ENCODE assay signal across 9 cellular contexts in genomic region chr1:53329183-53329544, GRCh38. TPM values are rescaled to one million over a fixed set of nuclear protein-coding genes. Genes with fewer than 3 reads are reported as not detected.
DNase-seq lines count a peak whose midpoint lies in the region; ATAC-seq and TF ChIP-seq lines count a peak whose summit lies in the region.
"Had no signal": no experiment of that assay in that cellular context is flagged by ENCODE, and none has a peak within 500 bp of the region (broad histone marks: within the 10 kb centered on the region; RNA-seq: fewer than 3 reads in every experiment).

No MANE protein-coding gene starts in this region.

- no peaks in the 10 kb centered on the region for H3K36me3 ChIP-seq in CD4-positive, CD25-positive, alpha-beta regulatory T cell (ENCODE audit: control insufficient read depth, insufficient read depth, low read length)

- H3K27me3 Mint-ChIP-seq in CD4-positive, CD25-positive, alpha-beta regulatory T cell = no peaks in the 10 kb centered on the region
- no peaks in the 10 kb centered on the region for H3K27me3 Mint-ChIP-seq in activated T-helper 2 cell treated with anti-CD3 and anti-CD28 coated beads, Interferon-gamma antibody, Interleukin-2, Interleukin-4, amounts not matched to agents 10 μg/mL and 5 μg/mL and 100 μg/mL, durations not matched to agents 14 hours and 24 hours and 36 hours (ENCODE audit: low read depth)
- peaks cover 20% of the 10 kb centered on the region for H3K27me3 Mint-ChIP-seq in mesothelial cell of epicardium (ENCODE audit: low read depth)

- peak overlapping the region; percentile 60 to 91 (median 76) for H3K4me3 Mint-ChIP-seq in CD4-positive, CD25-positive, alpha-beta regulatory T cell
- H3K4me3 Mint-ChIP-seq in activated T-helper 2 cell treated with anti-CD3 and anti-CD28 coated beads, Interferon-gamma antibody, Interleukin-2, Interleukin-4, amounts not matched to agents 10 μg/mL and 5 μg/mL and 100 μg/mL, durations not matched to agents 14 hours and 24 hours and 36 hours (ENCODE audit: low read depth) = peak overlapping the region; percentile 98
- peak overlapping the region; percentile 25 for H3K4me3 Mint-ChIP-seq in mesothelial cell of epicardium

- no peaks in the 10 kb centered on the region for H3K27me3 ChIP-seq in CD4-positive, CD25-positive, alpha-beta regulatory T cell (ENCODE audit: control insufficient read depth, insufficient read depth, low read length)

- H3K4me1 ChIP-seq in CD4-positive, CD25-positive, alpha-beta regulatory T cell (ENCODE audit: control insufficient read depth, insufficient read depth, low read length, poor library complexity, severe bottlenecking) = peaks cover 26% of the 10 kb centered on the region

- TF ChIP-seq CTCF in GM12875 (IDR thresholded peaks at IDR 0.05; ENCODE audit: borderline replicate concordance, insufficient read depth, low read depth, low read length) = no peak
- no peak for TF ChIP-seq CTCF in mesothelial cell of epicardium (IDR thresholded peaks at IDR 0.05; ENCODE audit: unreplicated experiment)

- peaks cover 10 to 31% (median 20%) of the 10 kb centered on the region in 4 donors for H3K4me1 Mint-ChIP-seq in CD4-positive, CD25-positive, alpha-beta regulatory T cell
- peaks cover 22% of the 10 kb centered on the region for H3K4me1 Mint-ChIP-seq in activated T-helper 2 cell treated with anti-CD3 and anti-CD28 coated beads, Interferon-gamma antibody, Interleukin-2, Interleukin-4, amounts not matched to agents 10 μg/mL and 5 μg/mL and 100 μg/mL, durations not matched to agents 14 hours and 24 hours and 36 hours (ENCODE audit: low read depth)
- peaks cover 24% of the 10 kb centered on the region for H3K4me1 Mint-ChIP-seq in mesothelial cell of epicardium

- no peak for DNase-seq in CD4-positive, CD25-positive, alpha-beta regulatory T cell
- DNase-seq in activated T-helper 2 cell treated with anti-CD3 and anti-CD28 coated beads, Interferon-gamma antibody, Interleukin-2, Interleukin-4, amounts not matched to agents 10 μg/mL and 5 μg/mL and 100 μg/mL, durations not matched to agents 14 hours and 24 hours and 36 hours (ENCODE audit: low spot score) = no peak
- DNase-seq in mesothelial cell of epicardium (ENCODE audit: low spot score in 2 of 2, unreplicated experiment in 2 of 2) (no peak), NCI-H446 treated with DMSO at 0.1 percent for 48 hours (lab: John Stamatoyannopoulos, UW) (no peak), DMS 273 treated with DMSO at 0.1 percent for 48 hours (lab: John Stamatoyannopoulos, UW) (no peak), epidermal melanocyte (ENCODE audit: insufficient read length, low spot score) (no peak)
- DNase-seq: KBM-7 had no signal

- no peak for ATAC-seq in CD4-positive, CD25-positive, alpha-beta regulatory T cell (ENCODE audit: low read depth in 2 of 2)
- ATAC-seq in HG03439 (IDR thresholded peaks at IDR 0.05; ENCODE audit: unreplicated experiment) = no peak

- no peak overlapping the region for H3K27ac Mint-ChIP-seq in CD4-positive, CD25-positive, alpha-beta regulatory T cell
- H3K27ac Mint-ChIP-seq in activated T-helper 2 cell treated with anti-CD3 and anti-CD28 coated beads, Interferon-gamma antibody, Interleukin-2, Interleukin-4, amounts not matched to agents 10 μg/mL and 5 μg/mL and 100 μg/mL, durations not matched to agents 14 hours and 24 hours and 36 hours = no peak overlapping the region
- H3K27ac Mint-ChIP-seq in mesothelial cell of epicardium = no peak overlapping the region

- peaks cover 5% of the 10 kb centered on the region for H3K36me3 Mint-ChIP-seq in CD4-positive, CD25-positive, alpha-beta regulatory T cell
- peaks cover 25% of the 10 kb centered on the region for H3K36me3 Mint-ChIP-seq in activated T-helper 2 cell treated with anti-CD3 and anti-CD28 coated beads, Interferon-gamma antibody, Interleukin-2, Interleukin-4, amounts not matched to agents 10 μg/mL and 5 μg/mL and 100 μg/mL, durations not matched to agents 14 hours and 24 hours and 36 hours (ENCODE audit: low read depth)
- peaks cover 2% of the 10 kb centered on the region for H3K36me3 Mint-ChIP-seq in mesothelial cell of epicardium

- H3K4me3 ChIP-seq in CD4-positive, CD25-positive, alpha-beta regulatory T cell (ENCODE audit: low read depth, low read length) = no peak overlapping the region
- peak overlapping the region; percentile 75 for H3K4me3 ChIP-seq in GM12875 (ENCODE audit: low read depth, low read length)

- no peaks in the 10 kb centered on the region for H3K9me3 ChIP-seq in CD4-positive, CD25-positive, alpha-beta regulatory T cell (ENCODE audit: control insufficient read depth in 2 of 2, low read length in 2 of 2)

- intact Hi-C loops in activated T-helper 2 cell treated with anti-CD3 and anti-CD28 coated beads, Interferon-gamma antibody, Interleukin-2, Interleukin-4, amounts not matched to agents 10 μg/mL and 5 μg/mL and 100 μg/mL, durations not matched to agents 14 hours and 24 hours and 36 hours (cut with micrococcal nuclease) = loop anchor here (5.0 to 10.0 kb wide), 4 partner anchors 54 to 618 kb away; partner anchors contain the start of genes IFT25, LRRC42, NDC1 and ZYG11B

- no peaks in the 10 kb centered on the region for H3K9me3 Mint-ChIP-seq in CD4-positive, CD25-positive, alpha-beta regulatory T cell
- H3K9me3 Mint-ChIP-seq in activated T-helper 2 cell treated with anti-CD3 and anti-CD28 coated beads, Interferon-gamma antibody, Interleukin-2, Interleukin-4, amounts not matched to agents 10 μg/mL and 5 μg/mL and 100 μg/mL, durations not matched to agents 14 hours and 24 hours and 36 hours = no peaks in the 10 kb centered on the region
- no peaks in the 10 kb centered on the region for H3K9me3 Mint-ChIP-seq in mesothelial cell of epicardium

- no peak overlapping the region for H3K27ac ChIP-seq in CD4-positive, CD25-positive, alpha-beta regulatory T cell (ENCODE audit: insufficient read depth, low read length, poor library complexity, severe bottlenecking)

RNA-seq across cellular contexts. Expression of gene LRP8, which starts 1.3 kb away (rescaled TPM):
- 23.7 TPM for total RNA-seq in CD4-positive, CD25-positive, alpha-beta regulatory T cell
- polyA plus RNA-seq in CD4-positive, CD25-positive, alpha-beta regulatory T cell = 1 to 10 TPM; 1.0 to 3.3 (median 1.9) TPM
- total RNA-seq in activated T-helper 2 cell treated with anti-CD3 and anti-CD28 coated beads, Interferon-gamma antibody, Interleukin-2, Interleukin-4, amounts not matched to agents 10 μg/mL and 5 μg/mL and 100 μg/mL, durations not matched to agents 14 hours and 24 hours and 36 hours = 78.0 and 82.1 TPM in 2 replicates
- total RNA-seq in mesothelial cell of epicardium = 18.2 to 19.9 TPM (median 19.2 TPM) in 3 replicates

Comparison
In these comparisons a context has a peak if more than half of its experiments do, and no peak if none do; other contexts are left out.
1. H3K4me3 Mint-ChIP-seq: peak in every context shown above with its lines; median percentile 98 in activated T-helper 2 cell treated with anti-CD3 and anti-CD28 coated beads, Interferon-gamma antibody, Interleukin-2, Interleukin-4, amounts not matched to agents 10 μg/mL and 5 μg/mL and 100 μg/mL, durations not matched to agents 14 hours and 24 hours and 36 hours; 76 in CD4-positive, CD25-positive, alpha-beta regulatory T cell; 25 in mesothelial cell of epicardium.